Comparison of ENCODE assay signal across 9 cellular contexts in the genomic region with DNA sequence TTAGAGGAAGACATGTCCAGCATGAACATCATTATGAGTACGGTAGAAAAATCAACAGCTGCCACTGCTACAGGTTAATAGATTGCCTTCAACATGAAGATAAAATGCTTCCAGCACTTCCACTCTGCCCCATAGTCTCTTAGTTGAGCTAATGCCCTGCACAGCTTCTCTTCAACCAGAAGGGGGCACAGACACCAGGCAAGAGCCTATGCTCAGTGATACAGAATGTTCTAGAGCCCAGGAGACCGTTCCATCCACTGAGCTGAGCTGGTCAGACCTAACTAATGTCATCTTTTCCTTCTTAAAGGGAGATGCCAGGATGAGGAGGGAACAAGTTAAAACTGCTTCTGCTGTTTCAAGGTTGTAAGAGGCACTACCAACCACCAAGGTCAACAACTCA. TPM values are rescaled to one million over a fixed set of nuclear protein-coding genes. Genes with fewer than 3 reads are reported as not detected.
DNase-seq lines count a peak whose midpoint lies in the region; ATAC-seq and TF ChIP-seq lines count a peak whose summit lies in the region.
"Had no signal": no experiment of that assay in that cellular context is flagged by ENCODE, and none has a peak within 500 bp of the region (broad histone marks: within the 10 kb centered on the region; RNA-seq: fewer than 3 reads in every experiment).

No MANE protein-coding gene starts in this region.

- intact Hi-C loops in OCI-LY7 (cut with micrococcal nuclease; ENCODE audit: unreplicated experiment) = no loop called here

- no peaks in the 10 kb centered on the region for H3K36me3 ChIP-seq in BE2C
- H3K36me3 ChIP-seq in OCI-LY7 (ENCODE audit: insufficient read depth, low read length) = no peaks in the 10 kb centered on the region

- H3K9me3 ChIP-seq in BE2C (no peaks in the 10 kb centered on the region), OCI-LY7 (ENCODE audit: low read length) (no peaks in the 10 kb centered on the region)

- CTCF ChIA-PET in OCI-LY7 (lab: Charles Lee; ENCODE audit: unreplicated experiment) = no interaction called here

- POLR2A ChIA-PET in OCI-LY7 (lab: Charles Lee) = interaction anchor here (0.5 to 1.3 kb wide), 2 partner anchors 10 to 1487 kb away, joined by 3 read pairs; no protein-coding TSS in a partner anchor

- DNase-seq in BE2C (no peak), OCI-LY7 (ENCODE audit: low spot score) (peak; percentile 26), fibroblast of villous mesenchyme (ENCODE audit: low read depth) (peak; percentile 12), DMS114 treated with DMSO at 0.1 percent for 48 hours (lab: John Stamatoyannopoulos, UW; ENCODE audit: unreplicated experiment) (no peak)
- DNase-seq: NCI-H2029 treated with DMSO at 0.1 percent for 48 hours had no signal

- no TSS peak for BruUV-seq in OCI-LY7 (replicated peaks; lab: Mats Ljungman, UMichigan)

- H3K4me2 ChIP-seq in OCI-LY7 (ENCODE audit: low read length) = no peak overlapping the region

- H3K4me1 ChIP-seq in BE2C (no peaks in the 10 kb centered on the region), OCI-LY7 (ENCODE audit: insufficient read depth, low read length, poor library complexity, severe bottlenecking) (no peaks in the 10 kb centered on the region)

- no peak overlapping the region for H3K27ac ChIP-seq in OCI-LY7 (ENCODE audit: low read depth, low read length, poor library complexity, severe bottlenecking)

- H2AFZ ChIP-seq in OCI-LY7 (ENCODE audit: low read length) = no peak overlapping the region

- ATAC-seq in GM18861 (IDR thresholded peaks at IDR 0.05; ENCODE audit: unreplicated experiment) (peak; percentile 49), HG02759 (IDR thresholded peaks at IDR 0.05; ENCODE audit: unreplicated experiment) (no peak), HG03045 (IDR thresholded peaks at IDR 0.05; ENCODE audit: unreplicated experiment) (no peak), GM19397 (IDR thresholded peaks at IDR 0.05; ENCODE audit: unreplicated experiment) (no peak)

- H3K27me3 ChIP-seq in BE2C = no peaks in the 10 kb centered on the region

- H4K20me1 ChIP-seq in OCI-LY7 (ENCODE audit: insufficient read depth, low read length) = no peaks in the 10 kb centered on the region

- no peaks in the 10 kb centered on the region for H3K9me2 ChIP-seq in OCI-LY7 (ENCODE audit: insufficient read depth, low read length)

- no peaks in the 10 kb centered on the region for H3K79me2 ChIP-seq in OCI-LY7 (ENCODE audit: insufficient read depth, low read depth, low read length)

- no peak overlapping the region for H3K4me3 ChIP-seq in BE2C (ENCODE audit: low read depth, low read length)
- no peak overlapping the region for H3K4me3 ChIP-seq in OCI-LY7 (ENCODE audit: low read depth, low read length, poor library complexity, severe bottlenecking)
- H3K4me3 ChIP-seq in fibroblast of villous mesenchyme (ENCODE audit: low read depth, low read length) = no peak overlapping the region

- TF ChIP-seq CTCF in BE2C (IDR thresholded peaks at IDR 0.05; ENCODE audit: low read depth, low read length) (peak; percentile 38), OCI-LY7 (conservative IDR thresholded peaks at IDR 0.05; ENCODE audit: low read length) (peak; percentile 57), fibroblast of villous mesenchyme (IDR thresholded peaks at IDR 0.05; ENCODE audit: insufficient read depth, low read depth, low read length) (peak; percentile 45)

RNA-seq across cellular contexts. Expression of a gene that starts 42.2 kb away (rescaled TPM):
- not detected for polyA plus RNA-seq in BE2C (2012; ENCODE audit: insufficient read depth, insufficient read length, low read depth)
- total RNA-seq in OCI-LY7 (2014; rRNA removed; shearing (Covaris generic)) = not detected in 2 replicates
- total RNA-seq in OCI-LY7 (2022) (0.13 and 0.19 TPM in 2 replicates), fibroblast of villous mesenchyme (under 0.01 TPM in 1 of 2 replicates, not detected in the other)

RNA-seq across cellular contexts. Expression of a gene that starts 56.5 kb away (rescaled TPM):
- polyA plus RNA-seq in BE2C (2012; ENCODE audit: insufficient read depth, insufficient read length, low read depth) = 2.4 TPM
- total RNA-seq in OCI-LY7 (2014; rRNA removed; shearing (Covaris generic)) = 13.0 and 15.6 TPM in 2 replicates
- 13.9 and 16.4 TPM in 2 replicates for total RNA-seq in OCI-LY7 (2022)
- 6.8 and 8.2 TPM in 2 replicates for total RNA-seq in fibroblast of villous mesenchyme

Comparison
In these comparisons a context has a peak if more than half of its experiments do, and no peak if none do; other contexts are left out.
1. DNase-seq: peak in OCI-LY7 (single experiment) and fibroblast of villous mesenchyme (single experiment); none in BE2C (single experiment) and DMS114 treated with DMSO at 0.1 percent for 48 hours (single experiment).
2. Peak in every context shown above with its lines, with median percentiles within 50 percentile points of each other: CTCF ChIP-seq.